In the genomic region with DNA sequence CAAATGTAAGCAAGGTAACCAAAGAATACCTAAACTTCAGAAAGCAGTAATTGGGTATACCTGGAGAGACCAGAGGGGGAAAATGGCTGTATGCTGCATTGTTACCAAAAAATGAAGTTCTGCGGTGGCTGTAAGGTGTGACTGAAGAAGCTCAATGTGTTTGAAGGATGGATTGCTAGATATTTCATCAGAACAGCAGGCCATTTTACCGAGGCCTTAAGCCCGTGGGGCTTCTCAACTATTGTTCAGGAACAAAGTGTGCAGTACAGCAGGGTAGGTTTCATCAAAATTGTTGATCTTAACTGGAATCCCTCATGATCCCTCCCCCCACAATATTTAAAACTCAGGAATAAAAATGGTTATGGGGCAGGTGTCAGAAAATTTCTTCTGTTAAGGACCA, we compare ENCODE assay signal across 23 cellular contexts.
"Had no signal": no experiment of that assay in that cellular context is flagged by ENCODE, and none has a peak within 500 bp of the region (broad histone marks: within the 10 kb centered on the region; RNA-seq: fewer than 3 reads in every experiment).

No MANE protein-coding gene starts in this region.

- DNase-seq: natural killer cell; occipital lobe; ovary; posterior cingulate gyrus; psoas muscle; right cardiac atrium; right lobe of liver; sigmoid colon; small intestine; stimulated activated CD4-positive, alpha-beta T cell treated with anti-CD3 and anti-CD28 coated beads, Interleukin-15, amount 100 ng/mL, for 24 hours; stimulated activated CD4-positive, alpha-beta T cell treated with anti-CD3 and anti-CD28 coated beads, Interleukin-2, amount 100 ng/mL, for 24 hours; stimulated activated CD4-positive, alpha-beta T cell treated with anti-CD3 and anti-CD28 coated beads, Interleukin-2, amount 100 ng/mL, for 48 hours; stimulated activated CD4-positive, alpha-beta T cell treated with anti-CD3 and anti-CD28 coated beads, Interleukin-4, amount 100 ng/mL, for 24 hours; stimulated activated naive B cell treated with anti-CD40 and anti-IgM and Interleukin-4, amounts not matched to agents 10 μg/mL and 1 μg/mL and 100 μg/mL, for 72 hours; stimulated activated naive CD4-positive, alpha-beta T cell treated with Interleukin-2 at 50 U/mL for 16 hours; stomach; thyroid gland; transverse colon; upper lobe of right lung; uterus had no signal

- H3K4me2 ChIP-seq: neural progenitor cell had no signal

- FAIRE-seq: small intestine had no signal

- H3K27ac ChIP-seq: neural progenitor cell, ovary, parathyroid adenoma, psoas muscle, right lobe of liver, sigmoid colon, stomach, thoracic aorta, thyroid gland, transverse colon, upper lobe of right lung, uterus had no signal

- ATAC-seq: natural killer cell; psoas muscle; right cardiac atrium; right lobe of liver; stimulated activated naive B cell treated with anti-CD40 and anti-IgM and Interleukin-4, amounts not matched to agents 10 μg/mL and 1 μg/mL and 100 μg/mL, for 72 hours; upper lobe of right lung had no signal

- H3K9me3 ChIP-seq: ovary, psoas muscle, right lobe of liver, sigmoid colon, stomach, thoracic aorta, thyroid gland, transverse colon, upper lobe of right lung, uterus had no signal

- H3K79me2 ChIP-seq: parathyroid adenoma had no signal

- H3K27me3 ChIP-seq: neural progenitor cell, ovary, right lobe of liver, sigmoid colon, stomach, thyroid gland, transverse colon, upper lobe of right lung, uterus had no signal

- H3K4me3 ChIP-seq: neural progenitor cell, ovary, psoas muscle, right lobe of liver, sigmoid colon, stomach, thoracic aorta, thyroid gland, transverse colon, upper lobe of right lung, uterus had no signal

- H3K9ac ChIP-seq: neural progenitor cell, parathyroid adenoma had no signal

- H3K4me1 ChIP-seq: neural progenitor cell, parathyroid adenoma, psoas muscle, right lobe of liver, sigmoid colon, stomach, thyroid gland, transverse colon, upper lobe of right lung, uterus had no signal

- H3K36me3 ChIP-seq: neural progenitor cell, ovary, right lobe of liver, sigmoid colon, stomach, thoracic aorta, thyroid gland, transverse colon, upper lobe of right lung, uterus had no signal

- H2AFZ ChIP-seq: neural progenitor cell, parathyroid adenoma had no signal
